In the genomic region with DNA sequence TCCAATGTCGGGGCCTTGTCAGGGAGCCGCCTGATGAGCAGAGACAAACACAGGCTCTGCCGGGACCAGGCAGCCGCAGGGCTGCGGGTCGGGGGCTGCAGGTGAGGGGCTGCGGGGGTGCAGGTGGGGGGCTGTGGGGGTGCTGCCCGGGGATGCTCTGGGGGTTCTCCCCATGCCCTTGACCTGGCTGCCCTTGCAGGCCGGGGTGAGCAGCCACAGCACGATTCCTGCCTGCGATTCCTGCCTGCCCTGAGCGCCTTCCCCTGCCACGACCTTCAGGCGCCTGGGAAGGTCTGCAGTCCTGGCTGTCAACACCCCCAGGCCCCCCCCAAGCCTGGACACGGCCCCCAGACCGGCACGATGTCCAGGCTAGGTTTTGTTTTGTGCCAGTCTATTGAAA, we compare ENCODE assay signal across 18 cellular contexts.
DNase-seq lines count a peak whose midpoint lies in the region; ATAC-seq and TF ChIP-seq lines count a peak whose summit lies in the region.
"Had no signal": no experiment of that assay in that cellular context is flagged by ENCODE, and none has a peak within 500 bp of the region (broad histone marks: within the 10 kb centered on the region; RNA-seq: fewer than 3 reads in every experiment).

No MANE protein-coding gene starts in this region.

- H3K79me2 ChIP-seq in H9 (ENCODE audit: insufficient read depth, low read length): no peaks in the 10 kb centered on the region

- H2BK12ac ChIP-seq in H9 (ENCODE audit: insufficient read length, low read depth, low read length): no peak overlapping the region
- no peak overlapping the region for H2BK12ac ChIP-seq in mesenchymal stem cell (ENCODE audit: low read length in 2 of 2)

- peak overlapping the region; percentile 61 to 84 (median 76); a peak in 19 of 22 replicates for H3K4me2 ChIP-seq in BLaER1 treated with 17β-estradiol and CSF1 and Interleukin-3, amounts not matched to agents 10 nM and 100 nM
- peak overlapping the region; percentile 66 for H3K4me2 ChIP-seq in H9 (ENCODE audit: insufficient read depth, insufficient read length, low read length)
- no peak overlapping the region for H3K4me2 ChIP-seq in mesenchymal stem cell (ENCODE audit: low read length, poor library complexity, severe bottlenecking)

- H3K23ac ChIP-seq in H9 (ENCODE audit: insufficient read length, low read depth, low read length) (no peak overlapping the region), mesenchymal stem cell (ENCODE audit: low read length in 2 of 2) (no peak overlapping the region)

- ATAC-seq in GM21390 (IDR thresholded peaks at IDR 0.05; ENCODE audit: unreplicated experiment): no peak
- ATAC-seq in HG03457 (IDR thresholded peaks at IDR 0.05; ENCODE audit: unreplicated experiment): no peak
- ATAC-seq: gastrocnemius medialis, left colon, right lobe of liver had no signal

- H4K91ac ChIP-seq in H9 (ENCODE audit: insufficient read length, low read depth, low read length) (no peak overlapping the region), mesenchymal stem cell (ENCODE audit: low read length) (peak overlapping the region; percentile 36)

- peaks cover 21% of the 10 kb centered on the region for H3K27me3 Mint-ChIP-seq in H9 (ENCODE audit: low read depth)

- H3K4ac ChIP-seq in H9 (ENCODE audit: low read depth, low read length): no peak overlapping the region
- no peak overlapping the region for H3K4ac ChIP-seq in mesenchymal stem cell (ENCODE audit: low read depth in 1 of 2, low read length in 2 of 2)

- H4K5ac ChIP-seq in H9 (ENCODE audit: insufficient read length, low read depth, low read length): no peak overlapping the region

- no peak overlapping the region for H2BK20ac ChIP-seq in H9 (ENCODE audit: low read depth, low read length, poor library complexity, severe bottlenecking)

- peaks cover 9% of the 10 kb centered on the region for H3K23me2 ChIP-seq in H9 (ENCODE audit: insufficient read length, low read depth, low read length, poor library complexity, severe bottlenecking)

- 0 out of 22 replicates have a peak overlapping the region, but pooled peaks of 1 of the 11 experiments have one; percentile 42 for H3K27ac ChIP-seq in BLaER1 treated with 17β-estradiol and CSF1 and Interleukin-3, amounts not matched to agents 10 nM and 100 nM
- H3K27ac ChIP-seq in H9 (ENCODE audit: insufficient read length, low read depth, low read length) (no peak overlapping the region), ectodermal cell (ENCODE audit: insufficient read depth, low read depth, low read length, poor library complexity, severe bottlenecking) (no peak overlapping the region), mesenchymal stem cell (ENCODE audit: low read length, poor library complexity, severe bottlenecking) (no peak overlapping the region)
- H3K27ac ChIP-seq: dorsolateral prefrontal cortex, gastrocnemius medialis, right lobe of liver, SJSA1, tibial nerve had no signal

- H3K79me1 ChIP-seq in H9 (ENCODE audit: insufficient read depth, low read depth, low read length, poor library complexity, severe bottlenecking): no peaks in the 10 kb centered on the region
- peaks cover 3% of the 10 kb centered on the region for H3K79me1 ChIP-seq in mesenchymal stem cell (replicated peaks; ENCODE audit: low read length, poor library complexity, severe bottlenecking)

- H2AK5ac ChIP-seq in H9 (ENCODE audit: insufficient read length, low read length) (no peak overlapping the region), mesenchymal stem cell (ENCODE audit: low read length, severe bottlenecking) (no peak overlapping the region)

- peak overlapping the region in 3 of 11 experiments; percentile 44 to 56 (median 54); a peak in 2 of 22 replicates for H3K9ac ChIP-seq in BLaER1 treated with 17β-estradiol and CSF1 and Interleukin-3, amounts not matched to agents 10 nM and 100 nM
- H3K9ac ChIP-seq in H9 (ENCODE audit: extremely low read depth, insufficient read length, low read length) (no peak overlapping the region), mesenchymal stem cell (ENCODE audit: low read length) (no peak overlapping the region)

- no peaks in the 10 kb centered on the region for H3K9me3 ChIP-seq in BLaER1 treated with 17β-estradiol and CSF1 and Interleukin-3, amounts not matched to agents 10 nM and 100 nM (replicated peaks in 1 of 11)
- no peaks in the 10 kb centered on the region for H3K9me3 ChIP-seq in H9 (ENCODE audit: control insufficient read depth, low read depth, low read length)
- H3K9me3 ChIP-seq in ectodermal cell (ENCODE audit: control insufficient read depth, low read length): no peaks in the 10 kb centered on the region
- H3K9me3 ChIP-seq in mesenchymal stem cell (ENCODE audit: control insufficient read depth, low read length): no peaks in the 10 kb centered on the region
- H3K9me3 ChIP-seq: gastrocnemius medialis, right lobe of liver, SJSA1, tibial nerve had no signal

- peaks cover 0 to 2% of the 10 kb centered on the region in 2 experiments; a peak in 1 of 5 replicates for H3K9me3 Mint-ChIP-seq in H9
- H3K9me3 Mint-ChIP-seq: activated naive CD8-positive, alpha-beta T cell treated with anti-CD3 and anti-CD28 coated beads, Interleukin-2, amount 10 ng/mL, durations not matched to agents 7 days and 5 days had no signal

- intact Hi-C loops in head of caudate nucleus (cut with DNase I): no loop called here

- H3K4me3 ChIP-seq in BLaER1 treated with 17β-estradiol and CSF1 and Interleukin-3, amounts not matched to agents 10 nM and 100 nM: no peak overlapping the region
- H3K4me3 ChIP-seq in ectodermal cell (ENCODE audit: insufficient read depth, low read depth, low read length) (peak overlapping the region; percentile 30), mesenchymal stem cell (ENCODE audit: insufficient read depth in 1 of 2, low read depth in 1 of 2, low read length in 2 of 2) (peak overlapping the region in 1 of 2 experiments; percentile 3)
- H3K4me3 ChIP-seq: gastrocnemius medialis, right lobe of liver, SJSA1 had no signal

- WGBS in H9 (ENCODE audit: extremely low coverage, insufficient read length, low lambda C conversion rate): no CpG with 5 or more reads among the region's 17 CpGs
- 20 to 22% methylated on average over 16 to 17 of the region's 17 CpGs for WGBS in ectodermal cell, 2 experiments
- WGBS in mesenchymal stem cell: 89% methylated on average over 9 of the region's 17 CpGs

- peaks cover 15 to 43% of the 10 kb centered on the region in 2 experiments for H3K4me1 Mint-ChIP-seq in H9

- H3K56ac ChIP-seq in H9 (ENCODE audit: insufficient read length, low read depth, low read length): no peak overlapping the region

- H3K36me3 ChIP-seq in BLaER1 treated with 17β-estradiol and CSF1 and Interleukin-3, amounts not matched to agents 10 nM and 100 nM: no peaks in the 10 kb centered on the region
- H3K36me3 ChIP-seq in ectodermal cell (ENCODE audit: control insufficient read depth, insufficient read depth, low read length) (no peaks in the 10 kb centered on the region), mesenchymal stem cell (ENCODE audit: control insufficient read depth in 1 of 2, insufficient read depth in 2 of 2, low read depth in 1 of 2, low read length in 2 of 2) (peaks cover 0 to 3% of the 10 kb centered on the region in 2 experiments)
- H3K36me3 ChIP-seq: gastrocnemius medialis, right lobe of liver, SJSA1, tibial nerve had no signal

- no peak for TF ChIP-seq CTCF in H9 (conservative IDR thresholded peaks at IDR 0.05)

- H2BK15ac ChIP-seq in H9 (ENCODE audit: low read depth, low read length): no peak overlapping the region
- no peak overlapping the region for H2BK15ac ChIP-seq in mesenchymal stem cell (ENCODE audit: low read depth, poor library complexity, severe bottlenecking)

- no peak for DNase-seq in H9
- no peak for DNase-seq in mesenchymal stem cell
- DNase-seq in head of caudate nucleus: no peak
- no peak for DNase-seq in NCI-H510A treated with DMSO at 0.1 percent for 48 hours (lab: John Stamatoyannopoulos, UW)
- DNase-seq: activated naive CD8-positive, alpha-beta T cell treated with anti-CD3 and anti-CD28 coated beads, Interleukin-2, amount 10 ng/mL, durations not matched to agents 7 days and 5 days; dorsolateral prefrontal cortex; gastrocnemius medialis; NCI-H2107; T-helper 2 cell had no signal

- H3K14ac ChIP-seq in H9 (ENCODE audit: insufficient read depth, low read length) (no peak overlapping the region), mesenchymal stem cell (ENCODE audit: low read length in 2 of 2) (no peak overlapping the region)

- H2AFZ ChIP-seq in H9 (ENCODE audit: low read length) (no peak overlapping the region), mesenchymal stem cell (ENCODE audit: low read depth, low read length) (no peak overlapping the region)

- H3K18ac ChIP-seq in H9 (ENCODE audit: insufficient read length, low read depth, low read length): no peak overlapping the region
- no peak overlapping the region for H3K18ac ChIP-seq in mesenchymal stem cell (ENCODE audit: low read depth in 1 of 2, low read length in 2 of 2)

- H3K27me3 ChIP-seq in BLaER1 treated with 17β-estradiol and CSF1 and Interleukin-3, amounts not matched to agents 10 nM and 100 nM: no peaks in the 10 kb centered on the region
- H3K27me3 ChIP-seq in H9 (ENCODE audit: insufficient read depth, low read length) (no peaks in the 10 kb centered on the region; the same call in 1 of the 2 replicates), ectodermal cell (ENCODE audit: control insufficient read depth, insufficient read depth, low read length, poor library complexity, severe bottlenecking) (peaks cover 39% of the 10 kb centered on the region), mesenchymal stem cell (ENCODE audit: control insufficient read depth in 1 of 2, insufficient read depth in 1 of 2, low read length in 2 of 2) (peaks cover 6 to 9% of the 10 kb centered on the region in 2 experiments)
- H3K27me3 ChIP-seq: right lobe of liver, SJSA1 had no signal

- no peaks in the 10 kb centered on the region; a peak in 1 of 7 replicates for H3K36me3 Mint-ChIP-seq in H9 (ENCODE audit: insufficient read depth in 1 of 3, low read depth in 3 of 3)
- H3K36me3 Mint-ChIP-seq: activated naive CD8-positive, alpha-beta T cell treated with anti-CD3 and anti-CD28 coated beads, Interleukin-2, amount 10 ng/mL, durations not matched to agents 7 days and 5 days had no signal

- no peak overlapping the region for H3K27ac Mint-ChIP-seq in H9
- H3K27ac Mint-ChIP-seq: activated naive CD8-positive, alpha-beta T cell treated with anti-CD3 and anti-CD28 coated beads, Interleukin-2, amount 10 ng/mL, durations not matched to agents 7 days and 5 days; activated T-helper 1 cell treated with anti-CD3 and anti-CD28 coated beads, Interleukin-12 subunit alpha, Interleukin-12 subunit beta, Interleukin-2, Interleukin-4 antibody, amounts not matched to agents 30 ng/mL and 10 ng/mL and 1 ng/mL, durations not matched to agents 14 hours and 24 hours and 36 hours had no signal

- H2BK120ac ChIP-seq in H9 (ENCODE audit: low read depth, low read length, poor library complexity, severe bottlenecking) (no peak overlapping the region), mesenchymal stem cell (ENCODE audit: low read depth, low read length) (no peak overlapping the region)

- peaks cover 10 to 25% (median 17%) of the 10 kb centered on the region in 10 experiments; a peak in 18 of 20 replicates for H3K4me1 ChIP-seq in BLaER1 treated with 17β-estradiol and CSF1 and Interleukin-3, amounts not matched to agents 10 nM and 100 nM
- H3K4me1 ChIP-seq in H9 (ENCODE audit: insufficient read depth, low read length) (peaks cover 2% of the 10 kb centered on the region; the same call in 1 of the 2 replicates), ectodermal cell (ENCODE audit: control insufficient read depth, insufficient read depth, low read length) (peaks cover 22% of the 10 kb centered on the region), mesenchymal stem cell (ENCODE audit: control insufficient read depth, insufficient read depth, low read depth, low read length) (peaks cover 20% of the 10 kb centered on the region)

- H3K4me3 Mint-ChIP-seq in H9: peak overlapping the region in 1 of 2 experiments; percentile 77; a peak in 2 of 5 replicates

- H4K8ac ChIP-seq in H9 (replicated peaks; ENCODE audit: insufficient read length, low read depth, low read length) (no peak overlapping the region), mesenchymal stem cell (ENCODE audit: low read length) (no peak overlapping the region)

- H3T11ph ChIP-seq in H9 (ENCODE audit: low read length): no peak overlapping the region

- no peak overlapping the region for H2BK5ac ChIP-seq in H9 (ENCODE audit: insufficient read length, low read length)
- H2BK5ac ChIP-seq in mesenchymal stem cell (ENCODE audit: low read depth, low read length, poor library complexity, severe bottlenecking): no peak overlapping the region

- H4K20me1 ChIP-seq in BLaER1 treated with 17β-estradiol and CSF1 and Interleukin-3, amounts not matched to agents 10 nM and 100 nM: peaks cover 0 to 20% (median 0%) of the 10 kb centered on the region in 11 experiments; a peak in 8 of 22 replicates
- H4K20me1 ChIP-seq in H9 (ENCODE audit: control insufficient read depth, insufficient read depth, insufficient read length): no peaks in the 10 kb centered on the region
